ENCODE assay signal across 1 cellular context in genomic region chr1:16868787-16869186, GRCh38. TPM values are rescaled to one million over a fixed set of nuclear protein-coding genes. Genes with fewer than 3 reads are reported as not detected.
"Had no signal": no experiment of that assay in that cellular context is flagged by ENCODE, and none has a peak within 500 bp of the region (broad histone marks: within the 10 kb centered on the region; RNA-seq: fewer than 3 reads in every experiment).

No MANE protein-coding gene starts in this region.

RNA-seq across cellular contexts. Expression of gene RNU1-2, which starts 27.0 kb away (rescaled TPM):
- polyA plus RNA-seq: SK-N-SH had no signal
